1 cellular context compared by ENCODE assay signal in the genomic region with DNA sequence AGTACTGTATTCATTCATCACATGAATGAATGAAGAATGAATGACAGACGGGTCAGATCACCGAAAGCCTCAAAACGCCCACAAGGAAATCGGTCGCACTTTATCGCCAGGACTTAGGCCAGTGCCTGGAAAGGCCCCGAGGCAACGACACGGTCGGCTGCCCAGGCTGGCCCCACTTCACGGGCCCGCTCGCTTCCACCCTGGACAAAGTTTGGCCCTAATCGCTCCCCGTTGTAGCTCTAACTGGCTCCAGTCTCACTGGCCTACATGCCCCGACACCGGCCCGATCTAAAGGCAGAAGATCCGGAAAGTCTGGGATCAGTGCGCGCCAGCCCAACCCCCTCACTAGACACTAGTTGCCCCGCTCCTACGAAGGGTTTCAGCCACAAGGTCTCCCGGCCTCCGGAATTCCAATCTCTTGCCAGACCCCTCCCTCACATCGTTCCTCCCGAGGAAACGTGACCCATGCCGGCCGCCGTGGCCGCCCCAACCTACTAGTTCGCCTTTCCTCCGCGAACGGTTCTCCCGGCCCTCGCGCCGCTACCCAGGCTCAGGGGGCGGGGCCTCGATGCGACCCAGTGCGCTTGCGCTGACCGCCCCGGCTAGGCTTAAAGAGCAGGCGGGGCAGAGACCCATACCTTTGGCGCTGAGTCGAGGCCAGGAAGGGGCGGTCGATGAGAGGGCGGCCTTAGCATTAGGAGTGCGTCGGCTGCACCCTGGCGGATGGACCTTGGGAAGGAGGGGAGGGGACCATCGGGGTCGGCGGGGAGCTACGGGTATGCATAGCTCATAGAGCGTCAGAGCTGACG.
A peak's percentile ranks its signal among the peaks of the same experiment; 100 is the strongest.
TF ChIP-seq lines count a peak whose summit lies in the region.

A gene (minus strand): TSS at position 575 of the 809 bp plus-strand sequence. CDS start 3,954 bp downstream, outside the sequence.
A gene (plus strand): TSS at position 637 of the 809 bp plus-strand sequence. CDS start 22,138 bp downstream, outside the sequence.

TF ChIP-seq in WTC11, 78 proteins besides CTCF, POLR2A, EP300 and RAD21 (continued from another document and continues in another):
- TF ChIP-seq, protein P1, sequence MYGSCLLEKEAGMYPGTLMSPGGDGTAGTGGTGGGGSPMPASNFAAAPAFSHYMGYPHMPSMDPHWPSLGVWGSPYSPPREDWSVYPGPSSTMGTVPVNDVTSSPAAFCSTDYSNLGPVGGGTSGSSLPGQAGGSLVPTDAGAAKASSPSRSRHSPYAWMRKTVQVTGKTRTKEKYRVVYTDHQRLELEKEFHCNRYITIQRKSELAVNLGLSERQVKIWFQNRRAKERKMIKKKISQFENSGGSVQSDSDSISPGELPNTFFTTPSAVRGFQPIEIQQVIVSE (CRISPR knock-in tag; IDR thresholded peaks at IDR 0.05; ENCODE audit: borderline replicate concordance): no peak
- no peak for TF ChIP-seq PRRX2 (CRISPR knock-in tag; IDR thresholded peaks at IDR 0.05)
- TF ChIP-seq GRHL2 (CRISPR knock-in tag; IDR thresholded peaks at IDR 0.05; ENCODE audit: insufficient replicate concordance, severe bottlenecking): no peak
- no peak for TF ChIP-seq ZNF317 (CRISPR knock-in tag; IDR thresholded peaks at IDR 0.05; ENCODE audit: borderline replicate concordance, low read depth)
- no peak for TF ChIP-seq JUN (CRISPR knock-in tag; IDR thresholded peaks at IDR 0.05)
- TF ChIP-seq, protein P2, sequence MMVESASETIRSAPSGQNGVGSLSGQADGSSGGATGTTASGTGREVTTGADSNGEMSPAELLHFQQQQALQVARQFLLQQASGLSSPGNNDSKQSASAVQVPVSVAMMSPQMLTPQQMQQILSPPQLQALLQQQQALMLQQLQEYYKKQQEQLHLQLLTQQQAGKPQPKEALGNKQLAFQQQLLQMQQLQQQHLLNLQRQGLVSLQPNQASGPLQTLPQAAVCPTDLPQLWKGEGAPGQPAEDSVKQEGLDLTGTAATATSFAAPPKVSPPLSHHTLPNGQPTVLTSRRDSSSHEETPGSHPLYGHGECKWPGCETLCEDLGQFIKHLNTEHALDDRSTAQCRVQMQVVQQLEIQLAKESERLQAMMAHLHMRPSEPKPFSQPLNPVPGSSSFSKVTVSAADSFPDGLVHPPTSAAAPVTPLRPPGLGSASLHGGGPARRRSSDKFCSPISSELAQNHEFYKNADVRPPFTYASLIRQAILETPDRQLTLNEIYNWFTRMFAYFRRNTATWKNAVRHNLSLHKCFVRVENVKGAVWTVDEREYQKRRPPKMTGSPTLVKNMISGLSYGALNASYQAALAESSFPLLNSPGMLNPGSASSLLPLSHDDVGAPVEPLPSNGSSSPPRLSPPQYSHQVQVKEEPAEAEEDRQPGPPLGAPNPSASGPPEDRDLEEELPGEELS (CRISPR knock-in tag; IDR thresholded peaks at IDR 0.05): peak; percentile 52; the same call in 1 of the 2 replicates
- TF ChIP-seq, protein P3, sequence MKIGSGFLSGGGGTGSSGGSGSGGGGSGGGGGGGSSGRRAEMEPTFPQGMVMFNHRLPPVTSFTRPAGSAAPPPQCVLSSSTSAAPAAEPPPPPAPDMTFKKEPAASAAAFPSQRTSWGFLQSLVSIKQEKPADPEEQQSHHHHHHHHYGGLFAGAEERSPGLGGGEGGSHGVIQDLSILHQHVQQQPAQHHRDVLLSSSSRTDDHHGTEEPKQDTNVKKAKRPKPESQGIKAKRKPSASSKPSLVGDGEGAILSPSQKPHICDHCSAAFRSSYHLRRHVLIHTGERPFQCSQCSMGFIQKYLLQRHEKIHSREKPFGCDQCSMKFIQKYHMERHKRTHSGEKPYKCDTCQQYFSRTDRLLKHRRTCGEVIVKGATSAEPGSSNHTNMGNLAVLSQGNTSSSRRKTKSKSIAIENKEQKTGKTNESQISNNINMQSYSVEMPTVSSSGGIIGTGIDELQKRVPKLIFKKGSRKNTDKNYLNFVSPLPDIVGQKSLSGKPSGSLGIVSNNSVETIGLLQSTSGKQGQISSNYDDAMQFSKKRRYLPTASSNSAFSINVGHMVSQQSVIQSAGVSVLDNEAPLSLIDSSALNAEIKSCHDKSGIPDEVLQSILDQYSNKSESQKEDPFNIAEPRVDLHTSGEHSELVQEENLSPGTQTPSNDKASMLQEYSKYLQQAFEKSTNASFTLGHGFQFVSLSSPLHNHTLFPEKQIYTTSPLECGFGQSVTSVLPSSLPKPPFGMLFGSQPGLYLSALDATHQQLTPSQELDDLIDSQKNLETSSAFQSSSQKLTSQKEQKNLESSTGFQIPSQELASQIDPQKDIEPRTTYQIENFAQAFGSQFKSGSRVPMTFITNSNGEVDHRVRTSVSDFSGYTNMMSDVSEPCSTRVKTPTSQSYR (CRISPR knock-in tag; IDR thresholded peaks at IDR 0.05): no peak
- TF ChIP-seq, protein P4, sequence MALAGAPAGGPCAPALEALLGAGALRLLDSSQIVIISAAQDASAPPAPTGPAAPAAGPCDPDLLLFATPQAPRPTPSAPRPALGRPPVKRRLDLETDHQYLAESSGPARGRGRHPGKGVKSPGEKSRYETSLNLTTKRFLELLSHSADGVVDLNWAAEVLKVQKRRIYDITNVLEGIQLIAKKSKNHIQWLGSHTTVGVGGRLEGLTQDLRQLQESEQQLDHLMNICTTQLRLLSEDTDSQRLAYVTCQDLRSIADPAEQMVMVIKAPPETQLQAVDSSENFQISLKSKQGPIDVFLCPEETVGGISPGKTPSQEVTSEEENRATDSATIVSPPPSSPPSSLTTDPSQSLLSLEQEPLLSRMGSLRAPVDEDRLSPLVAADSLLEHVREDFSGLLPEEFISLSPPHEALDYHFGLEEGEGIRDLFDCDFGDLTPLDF (CRISPR knock-in tag; IDR thresholded peaks at IDR 0.05): no peak
- TF ChIP-seq, protein P5, sequence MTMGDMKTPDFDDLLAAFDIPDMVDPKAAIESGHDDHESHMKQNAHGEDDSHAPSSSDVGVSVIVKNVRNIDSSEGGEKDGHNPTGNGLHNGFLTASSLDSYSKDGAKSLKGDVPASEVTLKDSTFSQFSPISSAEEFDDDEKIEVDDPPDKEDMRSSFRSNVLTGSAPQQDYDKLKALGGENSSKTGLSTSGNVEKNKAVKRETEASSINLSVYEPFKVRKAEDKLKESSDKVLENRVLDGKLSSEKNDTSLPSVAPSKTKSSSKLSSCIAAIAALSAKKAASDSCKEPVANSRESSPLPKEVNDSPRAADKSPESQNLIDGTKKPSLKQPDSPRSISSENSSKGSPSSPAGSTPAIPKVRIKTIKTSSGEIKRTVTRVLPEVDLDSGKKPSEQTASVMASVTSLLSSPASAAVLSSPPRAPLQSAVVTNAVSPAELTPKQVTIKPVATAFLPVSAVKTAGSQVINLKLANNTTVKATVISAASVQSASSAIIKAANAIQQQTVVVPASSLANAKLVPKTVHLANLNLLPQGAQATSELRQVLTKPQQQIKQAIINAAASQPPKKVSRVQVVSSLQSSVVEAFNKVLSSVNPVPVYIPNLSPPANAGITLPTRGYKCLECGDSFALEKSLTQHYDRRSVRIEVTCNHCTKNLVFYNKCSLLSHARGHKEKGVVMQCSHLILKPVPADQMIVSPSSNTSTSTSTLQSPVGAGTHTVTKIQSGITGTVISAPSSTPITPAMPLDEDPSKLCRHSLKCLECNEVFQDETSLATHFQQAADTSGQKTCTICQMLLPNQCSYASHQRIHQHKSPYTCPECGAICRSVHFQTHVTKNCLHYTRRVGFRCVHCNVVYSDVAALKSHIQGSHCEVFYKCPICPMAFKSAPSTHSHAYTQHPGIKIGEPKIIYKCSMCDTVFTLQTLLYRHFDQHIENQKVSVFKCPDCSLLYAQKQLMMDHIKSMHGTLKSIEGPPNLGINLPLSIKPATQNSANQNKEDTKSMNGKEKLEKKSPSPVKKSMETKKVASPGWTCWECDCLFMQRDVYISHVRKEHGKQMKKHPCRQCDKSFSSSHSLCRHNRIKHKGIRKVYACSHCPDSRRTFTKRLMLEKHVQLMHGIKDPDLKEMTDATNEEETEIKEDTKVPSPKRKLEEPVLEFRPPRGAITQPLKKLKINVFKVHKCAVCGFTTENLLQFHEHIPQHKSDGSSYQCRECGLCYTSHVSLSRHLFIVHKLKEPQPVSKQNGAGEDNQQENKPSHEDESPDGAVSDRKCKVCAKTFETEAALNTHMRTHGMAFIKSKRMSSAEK (CRISPR knock-in tag; IDR thresholded peaks at IDR 0.05; ENCODE audit: borderline replicate concordance): no peak
- peak; percentile 30; the same call in 1 of the 2 replicates for TF ChIP-seq ETV6 (CRISPR knock-in tag; IDR thresholded peaks at IDR 0.05)
- TF ChIP-seq ATF1 (CRISPR knock-in tag; IDR thresholded peaks at IDR 0.05): peak; percentile 46; the same call in 1 of the 2 replicates
- TF ChIP-seq OVOL2 (CRISPR knock-in tag; IDR thresholded peaks at IDR 0.05; ENCODE audit: borderline replicate concordance): no peak
- TF ChIP-seq NR3C1 (CRISPR knock-in tag; conservative IDR thresholded peaks at IDR 0.05; ENCODE audit: low read depth): no peak
- TF ChIP-seq, protein P6, sequence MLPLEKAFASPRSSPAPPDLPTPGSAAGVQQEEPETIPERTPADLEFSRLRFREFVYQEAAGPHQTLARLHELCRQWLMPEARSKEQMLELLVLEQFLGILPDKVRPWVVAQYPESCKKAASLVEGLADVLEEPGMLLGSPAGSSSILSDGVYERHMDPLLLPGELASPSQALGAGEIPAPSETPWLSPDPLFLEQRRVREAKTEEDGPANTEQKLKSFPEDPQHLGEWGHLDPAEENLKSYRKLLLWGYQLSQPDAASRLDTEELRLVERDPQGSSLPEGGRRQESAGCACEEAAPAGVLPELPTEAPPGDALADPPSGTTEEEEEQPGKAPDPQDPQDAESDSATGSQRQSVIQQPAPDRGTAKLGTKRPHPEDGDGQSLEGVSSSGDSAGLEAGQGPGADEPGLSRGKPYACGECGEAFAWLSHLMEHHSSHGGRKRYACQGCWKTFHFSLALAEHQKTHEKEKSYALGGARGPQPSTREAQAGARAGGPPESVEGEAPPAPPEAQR (CRISPR knock-in tag; IDR thresholded peaks at IDR 0.05): no peak
- no peak for TF ChIP-seq ZNF263 (CRISPR knock-in tag; IDR thresholded peaks at IDR 0.05; ENCODE audit: low read depth)
- TF ChIP-seq ESRRA (CRISPR knock-in tag; IDR thresholded peaks at IDR 0.05; ENCODE audit: borderline replicate concordance): peak; percentile 49; the same call in 1 of the 2 replicates
- no peak for TF ChIP-seq ELF4 (CRISPR knock-in tag; IDR thresholded peaks at IDR 0.05; ENCODE audit: low read depth)
- TF ChIP-seq, protein P7, sequence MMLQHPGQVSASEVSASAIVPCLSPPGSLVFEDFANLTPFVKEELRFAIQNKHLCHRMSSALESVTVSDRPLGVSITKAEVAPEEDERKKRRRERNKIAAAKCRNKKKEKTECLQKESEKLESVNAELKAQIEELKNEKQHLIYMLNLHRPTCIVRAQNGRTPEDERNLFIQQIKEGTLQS (CRISPR knock-in tag; conservative IDR thresholded peaks at IDR 0.05): no peak
- TF ChIP-seq CREM (CRISPR knock-in tag; IDR thresholded peaks at IDR 0.05): peak; percentile 79; the same call in 1 of the 2 replicates
- no peak for TF ChIP-seq MXD4 (CRISPR knock-in tag; IDR thresholded peaks at IDR 0.05; ENCODE audit: borderline replicate concordance)
- TF ChIP-seq, protein P8, sequence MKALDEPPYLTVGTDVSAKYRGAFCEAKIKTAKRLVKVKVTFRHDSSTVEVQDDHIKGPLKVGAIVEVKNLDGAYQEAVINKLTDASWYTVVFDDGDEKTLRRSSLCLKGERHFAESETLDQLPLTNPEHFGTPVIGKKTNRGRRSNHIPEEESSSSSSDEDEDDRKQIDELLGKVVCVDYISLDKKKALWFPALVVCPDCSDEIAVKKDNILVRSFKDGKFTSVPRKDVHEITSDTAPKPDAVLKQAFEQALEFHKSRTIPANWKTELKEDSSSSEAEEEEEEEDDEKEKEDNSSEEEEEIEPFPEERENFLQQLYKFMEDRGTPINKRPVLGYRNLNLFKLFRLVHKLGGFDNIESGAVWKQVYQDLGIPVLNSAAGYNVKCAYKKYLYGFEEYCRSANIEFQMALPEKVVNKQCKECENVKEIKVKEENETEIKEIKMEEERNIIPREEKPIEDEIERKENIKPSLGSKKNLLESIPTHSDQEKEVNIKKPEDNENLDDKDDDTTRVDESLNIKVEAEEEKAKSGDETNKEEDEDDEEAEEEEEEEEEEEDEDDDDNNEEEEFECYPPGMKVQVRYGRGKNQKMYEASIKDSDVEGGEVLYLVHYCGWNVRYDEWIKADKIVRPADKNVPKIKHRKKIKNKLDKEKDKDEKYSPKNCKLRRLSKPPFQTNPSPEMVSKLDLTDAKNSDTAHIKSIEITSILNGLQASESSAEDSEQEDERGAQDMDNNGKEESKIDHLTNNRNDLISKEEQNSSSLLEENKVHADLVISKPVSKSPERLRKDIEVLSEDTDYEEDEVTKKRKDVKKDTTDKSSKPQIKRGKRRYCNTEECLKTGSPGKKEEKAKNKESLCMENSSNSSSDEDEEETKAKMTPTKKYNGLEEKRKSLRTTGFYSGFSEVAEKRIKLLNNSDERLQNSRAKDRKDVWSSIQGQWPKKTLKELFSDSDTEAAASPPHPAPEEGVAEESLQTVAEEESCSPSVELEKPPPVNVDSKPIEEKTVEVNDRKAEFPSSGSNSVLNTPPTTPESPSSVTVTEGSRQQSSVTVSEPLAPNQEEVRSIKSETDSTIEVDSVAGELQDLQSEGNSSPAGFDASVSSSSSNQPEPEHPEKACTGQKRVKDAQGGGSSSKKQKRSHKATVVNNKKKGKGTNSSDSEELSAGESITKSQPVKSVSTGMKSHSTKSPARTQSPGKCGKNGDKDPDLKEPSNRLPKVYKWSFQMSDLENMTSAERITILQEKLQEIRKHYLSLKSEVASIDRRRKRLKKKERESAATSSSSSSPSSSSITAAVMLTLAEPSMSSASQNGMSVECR (CRISPR knock-in tag; IDR thresholded peaks at IDR 0.05; ENCODE audit: borderline replicate concordance): peak; percentile 59; the same call in 1 of the 2 replicates
- no peak for TF ChIP-seq NFYB (CRISPR knock-in tag; conservative IDR thresholded peaks at IDR 0.05; ENCODE audit: low read depth)
- 0 out of 2 replicates have a peak, but pooled peaks have one; percentile 8 for TF ChIP-seq ZNF416 (CRISPR knock-in tag; IDR thresholded peaks at IDR 0.05)
- TF ChIP-seq RORB (CRISPR knock-in tag; IDR thresholded peaks at IDR 0.05): no peak
- TF ChIP-seq, protein P9, sequence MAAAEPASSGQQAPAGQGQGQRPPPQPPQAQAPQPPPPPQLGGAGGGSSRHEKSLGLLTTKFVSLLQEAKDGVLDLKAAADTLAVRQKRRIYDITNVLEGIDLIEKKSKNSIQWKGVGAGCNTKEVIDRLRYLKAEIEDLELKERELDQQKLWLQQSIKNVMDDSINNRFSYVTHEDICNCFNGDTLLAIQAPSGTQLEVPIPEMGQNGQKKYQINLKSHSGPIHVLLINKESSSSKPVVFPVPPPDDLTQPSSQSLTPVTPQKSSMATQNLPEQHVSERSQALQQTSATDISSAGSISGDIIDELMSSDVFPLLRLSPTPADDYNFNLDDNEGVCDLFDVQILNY (CRISPR knock-in tag; IDR thresholded peaks at IDR 0.05): peak; percentile 92
- no peak for TF ChIP-seq TCF7 (CRISPR knock-in tag; IDR thresholded peaks at IDR 0.05; ENCODE audit: low read depth)
- peak; percentile 68; the same call in 1 of the 2 replicates for TF ChIP-seq ZBTB21 (CRISPR knock-in tag; IDR thresholded peaks at IDR 0.05; ENCODE audit: borderline replicate concordance)
